ENCODE assay signal across 1 cellular context in the genomic region with DNA sequence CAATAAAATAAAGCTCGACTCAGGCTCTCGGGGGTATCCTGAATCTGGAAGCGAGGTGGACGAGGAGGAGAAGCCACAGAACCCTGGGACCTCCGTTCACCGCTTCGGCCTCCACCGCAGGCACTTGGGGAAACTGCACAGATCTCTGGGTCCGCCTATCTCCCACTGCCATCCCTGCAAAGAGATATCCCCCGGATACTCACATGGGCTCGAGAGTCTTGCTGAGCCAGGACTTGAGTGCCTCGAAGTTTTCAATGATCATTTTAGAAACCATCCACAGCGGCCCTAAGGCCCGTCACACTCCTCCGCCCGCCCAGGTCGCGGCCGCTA.
TF ChIP-seq lines count a peak whose summit lies in the region.

No MANE protein-coding gene starts in this region.

TF ChIP-seq in K562, 482 proteins besides CTCF, POLR2A, EP300 and RAD21 (continued from another document):
- TF ChIP-seq, protein P1, sequence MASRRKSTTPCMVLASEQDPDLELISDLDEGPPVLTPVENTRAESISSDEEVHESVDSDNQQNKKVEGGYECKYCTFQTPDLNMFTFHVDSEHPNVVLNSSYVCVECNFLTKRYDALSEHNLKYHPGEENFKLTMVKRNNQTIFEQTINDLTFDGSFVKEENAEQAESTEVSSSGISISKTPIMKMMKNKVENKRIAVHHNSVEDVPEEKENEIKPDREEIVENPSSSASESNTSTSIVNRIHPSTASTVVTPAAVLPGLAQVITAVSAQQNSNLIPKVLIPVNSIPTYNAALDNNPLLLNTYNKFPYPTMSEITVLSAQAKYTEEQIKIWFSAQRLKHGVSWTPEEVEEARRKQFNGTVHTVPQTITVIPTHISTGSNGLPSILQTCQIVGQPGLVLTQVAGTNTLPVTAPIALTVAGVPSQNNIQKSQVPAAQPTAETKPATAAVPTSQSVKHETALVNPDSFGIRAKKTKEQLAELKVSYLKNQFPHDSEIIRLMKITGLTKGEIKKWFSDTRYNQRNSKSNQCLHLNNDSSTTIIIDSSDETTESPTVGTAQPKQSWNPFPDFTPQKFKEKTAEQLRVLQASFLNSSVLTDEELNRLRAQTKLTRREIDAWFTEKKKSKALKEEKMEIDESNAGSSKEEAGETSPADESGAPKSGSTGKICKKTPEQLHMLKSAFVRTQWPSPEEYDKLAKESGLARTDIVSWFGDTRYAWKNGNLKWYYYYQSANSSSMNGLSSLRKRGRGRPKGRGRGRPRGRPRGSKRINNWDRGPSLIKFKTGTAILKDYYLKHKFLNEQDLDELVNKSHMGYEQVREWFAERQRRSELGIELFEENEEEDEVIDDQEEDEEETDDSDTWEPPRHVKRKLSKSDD (conservative IDR thresholded peaks at IDR 0.05; ENCODE audit: low read length), result no peak
TF ChIP-seq in K562: peak in this region for 1.
